In genomic region chr15:68114840-68115239, GRCh38 we compare ENCODE assay signal across 11 cellular contexts.
DNase-seq lines count a peak whose midpoint lies in the region; ATAC-seq and TF ChIP-seq lines count a peak whose summit lies in the region.
"Had no signal": no experiment of that assay in that cellular context is flagged by ENCODE, and none has a peak within 500 bp of the region (broad histone marks: within the 10 kb centered on the region; RNA-seq: fewer than 3 reads in every experiment).

No MANE protein-coding gene starts in this region.

- H3K79me2 ChIP-seq in mammary epithelial cell (ENCODE audit: insufficient read depth, low read length) = peaks cover 84% of the 10 kb centered on the region

- H3K27ac Mint-ChIP-seq in nephron = peak overlapping the region; percentile 15 to 94 (median 53)
- H3K27ac Mint-ChIP-seq in WTC11 = no peak overlapping the region

- H3K27ac ChIP-seq in BLaER1 treated with 17β-estradiol and CSF1 and Interleukin-3, amounts not matched to agents 10 nM and 100 nM = peak overlapping the region in 9 of 11 experiments; percentile 9 to 56 (median 39); a peak in 10 of 22 replicates
- H3K27ac ChIP-seq in mammary epithelial cell (ENCODE audit: insufficient read depth, low read depth, low read length) = peak overlapping the region; percentile 43
- H3K27ac ChIP-seq: SJCRH30 had no signal

- peaks cover 0 to 38% (median 14%) of the 10 kb centered on the region in 11 experiments; a peak in 13 of 22 replicates for H3K9me3 ChIP-seq in BLaER1 treated with 17β-estradiol and CSF1 and Interleukin-3, amounts not matched to agents 10 nM and 100 nM (replicated peaks in 1 of 11)
- H3K9me3 ChIP-seq in MG63 (no peaks in the 10 kb centered on the region), mammary epithelial cell (replicated peaks; ENCODE audit: insufficient read depth, low read length) (no peaks in the 10 kb centered on the region)
- H3K9me3 ChIP-seq: SJCRH30 had no signal

- CTCF ChIA-PET in mammary epithelial cell (lab: Charles Lee; ENCODE audit: low non-redundant PET) = no interaction called here
- CTCF ChIA-PET in WTC11 (lab: Charles Lee) = no interaction called here

- peaks cover 49 to 100% (median 76%) of the 10 kb centered on the region in 11 experiments; a peak in 20 of 22 replicates for H4K20me1 ChIP-seq in BLaER1 treated with 17β-estradiol and CSF1 and Interleukin-3, amounts not matched to agents 10 nM and 100 nM
- no peaks in the 10 kb centered on the region for H4K20me1 ChIP-seq in mammary epithelial cell (ENCODE audit: insufficient read depth, low read length)

- H3K9me3 Mint-ChIP-seq in nephron = no peaks in the 10 kb centered on the region
- peaks cover 9% of the 10 kb centered on the region for H3K9me3 Mint-ChIP-seq in WTC11

- WGBS in mammary epithelial cell (ENCODE audit: low coverage, missing lambda C conversion rate) = 17% methylated on average over 2 of the region's 2 CpGs

- no peak for TF ChIP-seq CTCF in mammary epithelial cell (conservative IDR thresholded peaks at IDR 0.05 in 1 of 2, IDR thresholded peaks at IDR 0.05 in 1 of 2; ENCODE audit: extremely low read depth in 1 of 2, insufficient read depth in 1 of 2, low read depth in 1 of 2, low read length in 2 of 2)
- no peak for TF ChIP-seq CTCF in nephron (IDR thresholded peaks at IDR 0.05; ENCODE audit: unreplicated experiment in 3 of 3)
- no peak for TF ChIP-seq CTCF in WTC11 (IDR thresholded peaks at IDR 0.05)

- POLR2A ChIA-PET in WTC11 (lab: Charles Lee) = no interaction called here

- H3K27me3 Mint-ChIP-seq in nephron (ENCODE audit: low read depth) (no peaks in the 10 kb centered on the region), WTC11 (ENCODE audit: low read depth) (no peaks in the 10 kb centered on the region)

- dilution Hi-C loops in mammary epithelial cell (cut with HindIII; ENCODE audit: low sequenced_read_pairs) = no loop called here

- in situ Hi-C loops in mammary epithelial cell (cut with MboI; ENCODE audit: low sequenced_read_pairs in 2 of 2) = no loop called here

- no peak overlapping the region for H2AFZ ChIP-seq in mammary epithelial cell (ENCODE audit: low read depth, low read length)

- H3K36me3 Mint-ChIP-seq in nephron (ENCODE audit: low read depth) (peaks cover 29% of the 10 kb centered on the region), WTC11 (no peaks in the 10 kb centered on the region; the same call in 1 of the 2 replicates)

- intact Hi-C loops in mammary epithelial cell (cut with micrococcal nuclease) = no loop called here

- peak overlapping the region in 9 of 10 experiments; percentile 14 to 50 (median 41); a peak in 13 of 20 replicates for H3K4me3 ChIP-seq in BLaER1 treated with 17β-estradiol and CSF1 and Interleukin-3, amounts not matched to agents 10 nM and 100 nM
- H3K4me3 ChIP-seq in MG63 (peak overlapping the region; percentile 41), mammary epithelial cell (replicated peaks in 1 of 3; ENCODE audit: insufficient read depth in 1 of 3, low read depth in 2 of 3, low read length in 3 of 3) (peak overlapping the region; percentile 30 to 79 (median 58))
- H3K4me3 ChIP-seq: SJCRH30 had no signal

- DNase-seq in MG63 = no peak
- DNase-seq in mammary epithelial cell = no peak
- DNase-seq in D341Med (ENCODE audit: low spot score) = no peak
- DNase-seq in NCI-H2196 treated with DMSO at 0.1 percent for 48 hours (lab: John Stamatoyannopoulos, UW; ENCODE audit: unreplicated experiment) = no peak
- no peak for DNase-seq in WTC11 (ENCODE audit: low spot score)
- DNase-seq: hippocampal formation, NCI-H1105 treated with DMSO at 0.1 percent for 48 hours, SJCRH30 had no signal

- H3K36me3 ChIP-seq in BLaER1 treated with 17β-estradiol and CSF1 and Interleukin-3, amounts not matched to agents 10 nM and 100 nM = peaks cover 17 to 31% (median 24%) of the 10 kb centered on the region in 11 experiments; a peak in 20 of 22 replicates
- H3K36me3 ChIP-seq in MG63 = no peaks in the 10 kb centered on the region
- no peaks in the 10 kb centered on the region for H3K36me3 ChIP-seq in mammary epithelial cell (ENCODE audit: insufficient read depth, low read length)

- H3K4me3 Mint-ChIP-seq in nephron = peak overlapping the region in 2 of 3 experiments; percentile 13 to 74
- H3K4me3 Mint-ChIP-seq in WTC11 = no peak overlapping the region

- peak overlapping the region in 7 of 11 experiments; percentile 11 to 61 (median 52); a peak in 8 of 22 replicates for H3K9ac ChIP-seq in BLaER1 treated with 17β-estradiol and CSF1 and Interleukin-3, amounts not matched to agents 10 nM and 100 nM
- H3K9ac ChIP-seq in mammary epithelial cell (ENCODE audit: insufficient read depth, low read length) = peak overlapping the region; percentile 55

- H3K27me3 ChIP-seq in BLaER1 treated with 17β-estradiol and CSF1 and Interleukin-3, amounts not matched to agents 10 nM and 100 nM = no peaks in the 10 kb centered on the region
- H3K27me3 ChIP-seq in MG63 (no peaks in the 10 kb centered on the region), mammary epithelial cell (ENCODE audit: insufficient read depth, low read length) (no peaks in the 10 kb centered on the region)
- H3K27me3 ChIP-seq: SJCRH30 had no signal

- peak overlapping the region; percentile 35 to 92 (median 69); a peak in 21 of 22 replicates for H3K4me2 ChIP-seq in BLaER1 treated with 17β-estradiol and CSF1 and Interleukin-3, amounts not matched to agents 10 nM and 100 nM
- H3K4me2 ChIP-seq in mammary epithelial cell (ENCODE audit: insufficient read depth, low read depth, low read length) = peak overlapping the region; percentile 97

- H3K4me1 ChIP-seq in BLaER1 treated with 17β-estradiol and CSF1 and Interleukin-3, amounts not matched to agents 10 nM and 100 nM = peaks cover 9 to 49% (median 28%) of the 10 kb centered on the region in 10 experiments
- no peaks in the 10 kb centered on the region for H3K4me1 ChIP-seq in mammary epithelial cell (ENCODE audit: insufficient read depth, low read length)
- H3K4me1 ChIP-seq: SJCRH30 had no signal

- ATAC-seq in GM21390 (IDR thresholded peaks at IDR 0.05; ENCODE audit: unreplicated experiment) (no peak), WTC11 (no peak)

- no TSS peak for BruUV-seq in mammary epithelial cell (replicated peaks; lab: Mats Ljungman, UMichigan)

- H3K4me1 Mint-ChIP-seq in nephron (peaks cover 22% of the 10 kb centered on the region), WTC11 (no peaks in the 10 kb centered on the region)

TF ChIP-seq in WTC11, 78 proteins besides CTCF, POLR2A, EP300 and RAD21:
- TF ChIP-seq NR2C2 (CRISPR knock-in tag; IDR thresholded peaks at IDR 0.05) (no peak), ZNF532 (CRISPR knock-in tag; IDR thresholded peaks at IDR 0.05; ENCODE audit: borderline replicate concordance) (no peak), TEAD4 (CRISPR knock-in tag; IDR thresholded peaks at IDR 0.05) (no peak), MXD4 (CRISPR knock-in tag; IDR thresholded peaks at IDR 0.05; ENCODE audit: borderline replicate concordance) (no peak), ZBTB43 (CRISPR knock-in tag; IDR thresholded peaks at IDR 0.05) (no peak), JUN (CRISPR knock-in tag; IDR thresholded peaks at IDR 0.05) (no peak), CDX4 (CRISPR knock-in tag; IDR thresholded peaks at IDR 0.05; ENCODE audit: borderline replicate concordance) (no peak), SP1 (CRISPR knock-in tag; conservative IDR thresholded peaks at IDR 0.05) (no peak)
